20 cellular contexts compared by ENCODE assay signal in the genomic region with DNA sequence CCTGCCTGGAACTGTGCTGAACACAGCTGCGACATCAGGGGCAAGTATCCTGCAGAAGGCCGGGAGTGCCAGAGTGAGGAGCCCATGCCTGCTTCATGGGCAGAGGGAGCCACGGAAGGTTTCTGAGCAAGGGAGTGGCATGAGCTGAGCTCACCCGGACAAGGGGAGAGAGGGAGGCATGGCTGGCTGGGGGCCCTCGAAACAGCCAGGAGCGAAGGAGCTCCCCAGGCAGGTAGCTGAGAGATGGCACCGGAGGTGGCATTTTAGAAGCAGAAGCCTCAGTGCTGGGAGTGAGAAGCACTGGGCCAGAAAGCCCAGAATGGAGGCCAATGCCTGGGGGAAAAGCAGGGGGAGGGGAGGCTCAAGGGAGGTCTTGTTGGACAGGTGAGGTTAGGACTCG. TPM values are rescaled to one million over a fixed set of nuclear protein-coding genes. Genes with fewer than 3 reads are reported as not detected.
DNase-seq lines count a peak whose midpoint lies in the region; ATAC-seq and TF ChIP-seq lines count a peak whose summit lies in the region.
"Had no signal": no experiment of that assay in that cellular context is flagged by ENCODE, and none has a peak within 500 bp of the region (broad histone marks: within the 10 kb centered on the region; RNA-seq: fewer than 3 reads in every experiment).

No MANE protein-coding gene starts in this region.

- TF ChIP-seq POLR2A in breast epithelium (IDR thresholded peaks at IDR 0.05): no peak

- H3K27ac ChIP-seq in breast epithelium: no peak overlapping the region
- H3K27ac ChIP-seq in effector memory CD4-positive, alpha-beta T cell (ENCODE audit: insufficient read depth, low read length, poor library complexity, severe bottlenecking): no peak overlapping the region
- H3K27ac ChIP-seq: KMS-11, SJCRH30 had no signal

- no peak for ATAC-seq in stimulated activated naive B cell treated with anti-CD40 and anti-IgM and Interleukin-4, amounts not matched to agents 10 μg/mL and 1 μg/mL and 100 μg/mL, for 72 hours (replicated peaks)
- ATAC-seq: CD8-positive, alpha-beta T cell; Panc1 had no signal

- no peaks in the 10 kb centered on the region for H3K9me3 Mint-ChIP-seq in IgD-negative memory B cell
- H3K9me3 Mint-ChIP-seq in stimulated activated naive B cell treated with anti-CD40 and anti-IgM and Interleukin-4, amounts not matched to agents 10 μg/mL and 1 μg/mL and 100 μg/mL, for 72 hours: no peaks in the 10 kb centered on the region
- H3K9me3 Mint-ChIP-seq: CD8-positive, alpha-beta T cell had no signal

- no peak for TF ChIP-seq CTCF in breast epithelium (IDR thresholded peaks at IDR 0.05)

- intact Hi-C loops in breast epithelium (cut with DNase I; ENCODE audit: low total_unique reads): no loop called here

- DNase-seq in T47D (ENCODE audit: low read depth in 1 of 2, low spot score in 1 of 2): peak; percentile 41 to 48
- no peak for DNase-seq in breast epithelium (ENCODE audit: low spot score in 2 of 2)
- DNase-seq in kidney tubule cell (ENCODE audit: low spot score): peak; percentile 2
- no peak for DNase-seq in stimulated activated naive B cell treated with anti-CD40 and anti-IgM and Interleukin-4, amounts not matched to agents 10 μg/mL and 1 μg/mL and 100 μg/mL, for 72 hours
- no peak for DNase-seq in NK-92 (lab: John Stamatoyannopoulos, UW; ENCODE audit: unreplicated experiment)
- DNase-seq in mucosa of gallbladder (ENCODE audit: low spot score): no peak
- DNase-seq in effector memory CD4-positive, alpha-beta T cell: no peak
- DNase-seq: ACHN; C1 segment of cervical spinal cord; CD8-positive, alpha-beta T cell; NCI-H1105; NCI-H187; NCI-H510A treated with DMSO at 0.1 percent for 48 hours; NCI-H774; SJCRH30; T-helper 1 cell had no signal

- no peaks in the 10 kb centered on the region for H3K36me3 Mint-ChIP-seq in IgD-negative memory B cell
- H3K36me3 Mint-ChIP-seq in stimulated activated naive B cell treated with anti-CD40 and anti-IgM and Interleukin-4, amounts not matched to agents 10 μg/mL and 1 μg/mL and 100 μg/mL, for 72 hours: peaks cover 51 to 79% of the 10 kb centered on the region in 2 donors
- H3K36me3 Mint-ChIP-seq: CD8-positive, alpha-beta T cell had no signal

- peaks cover 16 to 32% (median 28%) of the 10 kb centered on the region in 3 donors for H3K4me1 Mint-ChIP-seq in IgD-negative memory B cell
- peaks cover 47 to 66% of the 10 kb centered on the region in 2 donors for H3K4me1 Mint-ChIP-seq in stimulated activated naive B cell treated with anti-CD40 and anti-IgM and Interleukin-4, amounts not matched to agents 10 μg/mL and 1 μg/mL and 100 μg/mL, for 72 hours

- H3K27me3 Mint-ChIP-seq in IgD-negative memory B cell: no peaks in the 10 kb centered on the region
- H3K27me3 Mint-ChIP-seq in stimulated activated naive B cell treated with anti-CD40 and anti-IgM and Interleukin-4, amounts not matched to agents 10 μg/mL and 1 μg/mL and 100 μg/mL, for 72 hours: no peaks in the 10 kb centered on the region

- in situ Hi-C loops in T47D (cut with HindIII; ENCODE audit: low pct_unique_long_range_greater_than_20kb, low sequenced_read_pairs): no loop called here

- no peaks in the 10 kb centered on the region for H3K9me3 ChIP-seq in breast epithelium
- H3K9me3 ChIP-seq in effector memory CD4-positive, alpha-beta T cell (ENCODE audit: control insufficient read depth, low read length): no peaks in the 10 kb centered on the region
- H3K9me3 ChIP-seq: HAP-1, SJCRH30 had no signal

- H3K4me1 ChIP-seq in breast epithelium: no peaks in the 10 kb centered on the region
- peaks cover 4% of the 10 kb centered on the region for H3K4me1 ChIP-seq in effector memory CD4-positive, alpha-beta T cell (ENCODE audit: control insufficient read depth, insufficient read depth, low read length, poor library complexity, severe bottlenecking)
- H3K4me1 ChIP-seq: HAP-1 had no signal

- H3K4me3 Mint-ChIP-seq in IgD-negative memory B cell: peak overlapping the region in 2 of 4 donors; percentile 60 to 68
- H3K4me3 Mint-ChIP-seq in stimulated activated naive B cell treated with anti-CD40 and anti-IgM and Interleukin-4, amounts not matched to agents 10 μg/mL and 1 μg/mL and 100 μg/mL, for 72 hours: peak overlapping the region in 1 of 2 donors; percentile 37
- H3K4me3 Mint-ChIP-seq: CD8-positive, alpha-beta T cell had no signal

- peak overlapping the region; percentile 76 to 85 (median 81) for H3K27ac Mint-ChIP-seq in IgD-negative memory B cell
- H3K27ac Mint-ChIP-seq in stimulated activated naive B cell treated with anti-CD40 and anti-IgM and Interleukin-4, amounts not matched to agents 10 μg/mL and 1 μg/mL and 100 μg/mL, for 72 hours: peak overlapping the region; percentile 38
- H3K27ac Mint-ChIP-seq: CD8-positive, alpha-beta T cell had no signal

- no peak overlapping the region for H3K4me3 ChIP-seq in breast epithelium
- no peak overlapping the region for H3K4me3 ChIP-seq in effector memory CD4-positive, alpha-beta T cell (ENCODE audit: insufficient read depth, low read depth, low read length, poor library complexity, severe bottlenecking)
- H3K4me3 ChIP-seq: HAP-1, SJCRH30 had no signal

- H3K36me3 ChIP-seq in breast epithelium: no peaks in the 10 kb centered on the region
- no peaks in the 10 kb centered on the region for H3K36me3 ChIP-seq in effector memory CD4-positive, alpha-beta T cell (ENCODE audit: control insufficient read depth, insufficient read depth, low read length)
- H3K36me3 ChIP-seq: HAP-1 had no signal

- no peaks in the 10 kb centered on the region for H3K27me3 ChIP-seq in breast epithelium
- no peaks in the 10 kb centered on the region for H3K27me3 ChIP-seq in effector memory CD4-positive, alpha-beta T cell (replicated peaks; ENCODE audit: control insufficient read depth, insufficient read depth, low read length, poor library complexity, severe bottlenecking)
- H3K27me3 ChIP-seq: SJCRH30 had no signal

RNA-seq across cellular contexts. Expression of gene SARDH, which starts 56.9 kb away (rescaled TPM):
- total RNA-seq in breast epithelium (1 to 10 TPM in 2 of 3 donors, under 1 TPM in 1; 0.16 to 2.0 (median 1.0) TPM), mucosa of gallbladder (2.8 TPM)
- polyA plus RNA-seq in IgD-negative memory B cell: 0.30 TPM

Comparison
In these comparisons a context has a peak if more than half of its experiments do, and no peak if none do; other contexts are left out.
1. DNase-seq: peak in T47D (2 of 2) and kidney tubule cell (single experiment); none in breast epithelium (0 of 2), stimulated activated naive B cell treated with anti-CD40 and anti-IgM and Interleukin-4, amounts not matched to agents 10 μg/mL and 1 μg/mL and 100 μg/mL, for 72 hours (single experiment), NK-92 (single experiment), mucosa of gallbladder (single experiment) and effector memory CD4-positive, alpha-beta T cell (0 of 3).